19 cellular contexts compared by ENCODE assay signal in genomic region chr5:171781744-171782143, GRCh38. TPM values are rescaled to one million over a fixed set of nuclear protein-coding genes. Genes with fewer than 3 reads are reported as not detected.
"Had no signal": no experiment of that assay in that cellular context is flagged by ENCODE, and none has a peak within 500 bp of the region (broad histone marks: within the 10 kb centered on the region; RNA-seq: fewer than 3 reads in every experiment).

No MANE protein-coding gene starts in this region.

RNA-seq across cellular contexts. Expression of gene SMIM23, which starts 3.9 kb away (rescaled TPM):
- total RNA-seq: activated B cell treated with CpG ODN at 0.5 μM for 24 hours; activated CD4-positive, alpha-beta memory T cell treated with anti-CD3 and anti-CD28 coated beads for 36 hours; activated CD4-positive, alpha-beta T cell treated with anti-CD3 and anti-CD28 coated beads, Interleukin-2, amount 10 ng/mL, durations not matched to agents 24 days and 14 days; activated CD8-positive, alpha-beta memory T cell treated with anti-CD3 and anti-CD28 coated beads for 36 hours; activated CD8-positive, alpha-beta T cell treated with anti-CD3 and anti-CD28 coated beads for 36 hours; activated naive CD4-positive, alpha-beta T cell treated with anti-CD3 and anti-CD28 coated beads for 36 hours; activated naive CD4-positive, alpha-beta T cell treated with anti-CD3 and anti-CD28 coated beads, Interleukin-2, amount 50 U/mL, for 72 hours; activated naive CD8-positive, alpha-beta T cell treated with anti-CD3 and anti-CD28 coated beads for 36 hours; activated T-cell treated with anti-CD3 and anti-CD28 coated beads, Interleukin-2, amount 50 U/mL, for 4 hours; activated T-cell treated with anti-CD3 and anti-CD28 coated beads, Interleukin-2, amount 50 U/mL, for 72 hours; activated T-helper 1 cell treated with anti-CD3 and anti-CD28 coated beads, Interleukin-12 subunit alpha, Interleukin-12 subunit beta, Interleukin-2, Interleukin-4 antibody, amounts not matched to agents 30 ng/mL and 10 ng/mL and 1 ng/mL, durations not matched to agents 14 hours and 24 hours and 36 hours; activated T-helper 17 cell treated with anti-CD3 and anti-CD28 coated beads, Interleukin-2, amount 50 U/mL, for 72 hours; adrenal gland; aorta; astrocyte; body of pancreas; breast epithelium; cardiac septum; cerebellum had no signal
- polyA plus RNA-seq: adrenal gland, aorta had no signal
